ENCODE assay signal across 16 cellular contexts in the genomic region with DNA sequence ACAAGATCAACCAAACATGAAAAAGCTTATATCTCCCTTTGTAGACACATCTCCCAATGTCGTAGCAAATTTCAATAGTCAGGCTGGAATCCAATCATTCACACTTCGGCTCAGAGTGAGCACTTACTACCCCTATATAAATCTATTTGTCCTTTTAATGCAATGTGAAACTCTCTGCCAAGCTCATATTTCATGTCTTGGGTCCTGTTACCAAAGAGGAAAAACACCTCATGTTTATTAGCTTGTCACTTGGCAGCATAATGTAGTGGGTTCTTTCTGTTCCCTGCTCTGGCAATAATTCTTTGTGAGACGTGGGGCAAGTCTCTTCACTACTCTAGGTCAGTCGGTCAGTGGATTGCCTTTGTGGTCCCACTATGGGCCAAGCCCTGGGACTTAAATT.
DNase-seq lines count a peak whose midpoint lies in the region; ATAC-seq and TF ChIP-seq lines count a peak whose summit lies in the region.
"Had no signal": no experiment of that assay in that cellular context is flagged by ENCODE, and none has a peak within 500 bp of the region (broad histone marks: within the 10 kb centered on the region; RNA-seq: fewer than 3 reads in every experiment).

No MANE protein-coding gene starts in this region.

- H3K27me3 Mint-ChIP-seq in nephron progenitor cell (ENCODE audit: low read depth, poor library complexity), result peaks cover 6% of the 10 kb centered on the region
- H3K27me3 Mint-ChIP-seq in activated naive CD8-positive, alpha-beta T cell treated with anti-CD3 and anti-CD28 coated beads for 36 hours, result peaks cover 18% of the 10 kb centered on the region

- peaks cover 89% of the 10 kb centered on the region for H3K4me1 Mint-ChIP-seq in nephron progenitor cell
- no peaks in the 10 kb centered on the region for H3K4me1 Mint-ChIP-seq in activated naive CD8-positive, alpha-beta T cell treated with anti-CD3 and anti-CD28 coated beads for 36 hours
- H3K4me1 Mint-ChIP-seq: activated CD4-positive, alpha-beta T cell treated with anti-CD3 and anti-CD28 coated beads, Interleukin-2, amount 10 ng/mL, durations not matched to agents 24 days and 14 days had no signal

- H3K9me3 Mint-ChIP-seq in nephron progenitor cell, result peaks cover 37% of the 10 kb centered on the region
- H3K9me3 Mint-ChIP-seq in activated naive CD8-positive, alpha-beta T cell treated with anti-CD3 and anti-CD28 coated beads for 36 hours, result peaks cover 3% of the 10 kb centered on the region

- DNase-seq in DMS53 (lab: John Stamatoyannopoulos, UW) (peak; percentile 1), DMS53 treated with DMSO at 0.1 percent for 48 hours (lab: John Stamatoyannopoulos, UW; ENCODE audit: unreplicated experiment) (no peak), NCI-H2029 (lab: John Stamatoyannopoulos, UW) (peak; percentile 91), T47D (ENCODE audit: low read depth in 1 of 2, low spot score in 1 of 2) (peak; percentile 55 to 60), nephron progenitor cell (peak; percentile 26), NCI-H187 treated with DMSO at 0.1 percent for 48 hours (lab: John Stamatoyannopoulos, UW) (no peak)
- no peak for DNase-seq in activated naive CD8-positive, alpha-beta T cell treated with anti-CD3 and anti-CD28 coated beads for 36 hours
- DNase-seq: activated CD4-positive, alpha-beta T cell treated with anti-CD3 and anti-CD28 coated beads, Interleukin-2, amount 10 ng/mL, durations not matched to agents 24 days and 14 days; activated T-cell treated with anti-CD3 and anti-CD28 coated beads, Interleukin-2, amount 50 U/mL, for 4 hours; CD4-positive, CD25-positive, alpha-beta regulatory T cell; GF-D8; lower lobe of right lung; stimulated activated naive CD4-positive, alpha-beta T cell treated with Interleukin-2 at 50 U/mL for 16 hours; upper lobe of right lung had no signal

- peak overlapping the region; percentile 78 for H3K27ac Mint-ChIP-seq in nephron progenitor cell
- no peak overlapping the region for H3K27ac Mint-ChIP-seq in activated naive CD8-positive, alpha-beta T cell treated with anti-CD3 and anti-CD28 coated beads for 36 hours
- H3K27ac Mint-ChIP-seq: activated CD4-positive, alpha-beta T cell treated with anti-CD3 and anti-CD28 coated beads, Interleukin-2, amount 10 ng/mL, durations not matched to agents 24 days and 14 days; CD4-positive, CD25-positive, alpha-beta regulatory T cell; natural killer cell treated with Interleukin-12 subunit alpha and Interleukin-12 subunit beta and Interleukin-15 and Interleukin-18, amount 100 ng/mL, for 72 hours had no signal

- in situ Hi-C loops in T47D (cut with HindIII; ENCODE audit: low pct_unique_long_range_greater_than_20kb, low sequenced_read_pairs), result no loop called here

- no peak for ATAC-seq in GM18505 (IDR thresholded peaks at IDR 0.05; ENCODE audit: unreplicated experiment)
- ATAC-seq: activated T-cell treated with anti-CD3 and anti-CD28 coated beads, Interleukin-2, amount 50 U/mL, for 4 hours; natural killer cell treated with Interleukin-12 subunit alpha and Interleukin-12 subunit beta and Interleukin-15 and Interleukin-18, amount 100 ng/mL, for 72 hours; upper lobe of right lung had no signal

- peaks cover 34% of the 10 kb centered on the region for H3K36me3 Mint-ChIP-seq in nephron progenitor cell (ENCODE audit: low read depth)
- no peaks in the 10 kb centered on the region for H3K36me3 Mint-ChIP-seq in activated naive CD8-positive, alpha-beta T cell treated with anti-CD3 and anti-CD28 coated beads for 36 hours
- H3K36me3 Mint-ChIP-seq: CD4-positive, CD25-positive, alpha-beta regulatory T cell; natural killer cell treated with Interleukin-12 subunit alpha and Interleukin-12 subunit beta and Interleukin-15 and Interleukin-18, amount 100 ng/mL, for 72 hours had no signal

- TF ChIP-seq POLR2A in GM18505 (IDR thresholded peaks at IDR 0.05; ENCODE audit: borderline replicate concordance, extremely low read depth, insufficient read depth, insufficient read length), result no peak

- TF ChIP-seq CTCF in nephron progenitor cell (IDR thresholded peaks at IDR 0.05), result no peak

- H3K4me3 Mint-ChIP-seq in nephron progenitor cell, result peak overlapping the region; percentile 43
- no peak overlapping the region for H3K4me3 Mint-ChIP-seq in activated naive CD8-positive, alpha-beta T cell treated with anti-CD3 and anti-CD28 coated beads for 36 hours
- H3K4me3 Mint-ChIP-seq: activated CD4-positive, alpha-beta T cell treated with anti-CD3 and anti-CD28 coated beads, Interleukin-2, amount 10 ng/mL, durations not matched to agents 24 days and 14 days; activated T-cell treated with anti-CD3 and anti-CD28 coated beads, Interleukin-2, amount 50 U/mL, for 4 hours; CD4-positive, CD25-positive, alpha-beta regulatory T cell; natural killer cell treated with Interleukin-12 subunit alpha and Interleukin-12 subunit beta and Interleukin-15 and Interleukin-18, amount 100 ng/mL, for 72 hours had no signal

Comparison
In these comparisons a context has a peak if more than half of its experiments do, and no peak if none do; other contexts are left out.
1. DNase-seq: peak in DMS53 (single experiment), NCI-H2029 (single experiment), T47D (2 of 2) and nephron progenitor cell (single experiment); none in DMS53 treated with DMSO at 0.1 percent for 48 hours (single experiment), NCI-H187 treated with DMSO at 0.1 percent for 48 hours (single experiment) and activated naive CD8-positive, alpha-beta T cell treated with anti-CD3 and anti-CD28 coated beads for 36 hours (single experiment).